1 cellular context compared by ENCODE assay signal in genomic region chr6:113050979-113051378, GRCh38.
TF ChIP-seq lines count a peak whose summit lies in the region.

No MANE protein-coding gene starts in this region.

TF ChIP-seq in GM23338, 12 proteins besides CTCF, POLR2A, EP300 and RAD21:
- TF ChIP-seq ZNF462 (CRISPR knock-in tag; IDR thresholded peaks at IDR 0.05): peak; percentile 22; the same call in 1 of the 2 replicates
- TF ChIP-seq JUNB (IDR thresholded peaks at IDR 0.05; ENCODE audit: unreplicated experiment): no peak
